In genomic region chr20:57996936-57997629, GRCh38 we compare ENCODE assay signal across 16 cellular contexts.
A peak's percentile ranks its signal among the peaks of the same experiment; 100 is the strongest.
DNase-seq lines count a peak whose midpoint lies in the region; ATAC-seq and TF ChIP-seq lines count a peak whose summit lies in the region.
"Had no signal": no experiment of that assay in that cellular context is flagged by ENCODE, and none has a peak within 500 bp of the region (broad histone marks: within the 10 kb centered on the region; RNA-seq: fewer than 3 reads in every experiment).

No MANE protein-coding gene starts in this region.

- TF ChIP-seq CTCF in BJ (IDR thresholded peaks at IDR 0.05; ENCODE audit: insufficient read depth, low read depth, low read length) = no peak
- no peak for TF ChIP-seq CTCF in HFFc6 (IDR thresholded peaks at IDR 0.05)
- no peak for TF ChIP-seq CTCF in CD8-positive, alpha-beta T cell (IDR thresholded peaks at IDR 0.05)

- H3K36me3 Mint-ChIP-seq in HFFc6 (ENCODE audit: low read depth) = no peaks in the 10 kb centered on the region
- no peaks in the 10 kb centered on the region for H3K36me3 Mint-ChIP-seq in CD8-positive, alpha-beta T cell
- H3K36me3 Mint-ChIP-seq: naive B cell had no signal

- no peaks in the 10 kb centered on the region for H3K9me3 Mint-ChIP-seq in HFFc6
- no peaks in the 10 kb centered on the region for H3K9me3 Mint-ChIP-seq in CD8-positive, alpha-beta T cell
- H3K9me3 Mint-ChIP-seq: activated naive CD4-positive, alpha-beta T cell treated with anti-CD3 and anti-CD28 coated beads, Interleukin-2, amount 50 U/mL, for 24 hours; CD4-positive, alpha-beta T cell; stimulated activated naive CD8-positive, alpha-beta T cell treated with anti-CD3 and anti-CD28 coated beads, Interleukin-15, Interleukin-2, amounts not matched to agents 100 ng/mL and 50 ng/mL, for 24 hours had no signal

- peaks cover 6% of the 10 kb centered on the region for H3K27me3 Mint-ChIP-seq in HFFc6 (ENCODE audit: insufficient read depth)
- H3K27me3 Mint-ChIP-seq in CD8-positive, alpha-beta T cell (ENCODE audit: low read depth) = peaks cover 11% of the 10 kb centered on the region

- DNase-seq in BJ (ENCODE audit: low read depth) = peak; percentile 53
- peak; percentile 64 for DNase-seq in HFFc6
- peak; percentile 36 for DNase-seq in astrocyte of the hippocampus (ENCODE audit: low read depth, low spot score)
- no peak for DNase-seq in left colon
- DNase-seq in HEK293T (ENCODE audit: extremely low spot score) = no peak
- DNase-seq in CD8-positive, alpha-beta T cell = no peak
- no peak for DNase-seq in NAMALWA (ENCODE audit: low spot score)
- DNase-seq: CD4-positive, alpha-beta T cell; gastrocnemius medialis; Kasumi-1; naive B cell; NCI-H2107; retina had no signal

- CTCF ChIA-PET in BJ (lab: Yijun Ruan, JAX) (interaction anchor here (1.3 kb wide), 1 partner anchor 23 kb away, joined by 3 read pairs; no protein-coding TSS in a partner anchor), HEK293T (lab: Yijun Ruan, JAX) (no interaction called here)
- CTCF ChIA-PET in CD8-positive, alpha-beta T cell (lab: Charles Lee) = no interaction called here

- H3K27me3 ChIP-seq in BJ (ENCODE audit: control insufficient read depth, insufficient read depth, low read length) = peaks cover 2% of the 10 kb centered on the region; the same call in 1 of the 2 replicates
- H3K27me3 ChIP-seq in CD8-positive, alpha-beta T cell (ENCODE audit: insufficient read depth, low read length) = peaks cover 3% of the 10 kb centered on the region
- H3K27me3 ChIP-seq: gastrocnemius medialis had no signal

- H3K4me1 Mint-ChIP-seq in HFFc6 (ENCODE audit: low read depth) = peaks cover 50% of the 10 kb centered on the region
- peaks cover 12% of the 10 kb centered on the region for H3K4me1 Mint-ChIP-seq in CD8-positive, alpha-beta T cell (ENCODE audit: low read depth)
- H3K4me1 Mint-ChIP-seq: activated naive CD4-positive, alpha-beta T cell treated with anti-CD3 and anti-CD28 coated beads, Interleukin-2, amount 50 U/mL, for 24 hours had no signal

- H3K27ac Mint-ChIP-seq in HFFc6 = peak overlapping the region; percentile 56
- no peak overlapping the region for H3K27ac Mint-ChIP-seq in CD8-positive, alpha-beta T cell
- H3K27ac Mint-ChIP-seq: activated naive CD4-positive, alpha-beta T cell treated with anti-CD3 and anti-CD28 coated beads, Interleukin-2, amount 50 U/mL, for 24 hours; CD4-positive, alpha-beta T cell had no signal

- no peaks in the 10 kb centered on the region for H3K9me3 ChIP-seq in CD8-positive, alpha-beta T cell (ENCODE audit: low read length)
- H3K9me3 ChIP-seq: gastrocnemius medialis had no signal

- no peaks in the 10 kb centered on the region for H3K36me3 ChIP-seq in BJ (ENCODE audit: control insufficient read depth, insufficient read depth, low read length)
- no peaks in the 10 kb centered on the region for H3K36me3 ChIP-seq in CD8-positive, alpha-beta T cell (ENCODE audit: insufficient read depth, low read length)
- H3K36me3 ChIP-seq: gastrocnemius medialis had no signal

- H3K4me3 Mint-ChIP-seq in HFFc6 = no peak overlapping the region
- H3K4me3 Mint-ChIP-seq in CD8-positive, alpha-beta T cell = no peak overlapping the region
- H3K4me3 Mint-ChIP-seq: activated naive CD4-positive, alpha-beta T cell treated with anti-CD3 and anti-CD28 coated beads, Interleukin-2, amount 50 U/mL, for 24 hours; CD4-positive, alpha-beta T cell; naive B cell; stimulated activated naive CD8-positive, alpha-beta T cell treated with anti-CD3 and anti-CD28 coated beads, Interleukin-15, Interleukin-2, amounts not matched to agents 100 ng/mL and 50 ng/mL, for 24 hours had no signal

- H3K4me3 ChIP-seq in BJ (ENCODE audit: low read depth, low read length) = no peak overlapping the region
- H3K4me3 ChIP-seq in CD8-positive, alpha-beta T cell (ENCODE audit: low read depth, low read length) = no peak overlapping the region
- H3K4me3 ChIP-seq: gastrocnemius medialis had no signal

- intact Hi-C loops in left colon (cut with DNase I, micrococcal nuclease) = no loop called here
- intact Hi-C loops in CD8-positive, alpha-beta T cell (cut with DNase I, micrococcal nuclease) = no loop called here

- peak; percentile 25 for ATAC-seq in left colon
- ATAC-seq in CD8-positive, alpha-beta T cell = no peak
- ATAC-seq in GM19395 (IDR thresholded peaks at IDR 0.05; ENCODE audit: unreplicated experiment) = no peak
- ATAC-seq: gastrocnemius medialis had no signal

- POLR2A ChIA-PET in BJ (lab: Charles Lee) = no interaction called here
- POLR2A ChIA-PET in HEK293T (lab: Yijun Ruan, JAX) = no interaction called here
- POLR2A ChIA-PET in CD8-positive, alpha-beta T cell (lab: Charles Lee) = no interaction called here

- H3K4me1 ChIP-seq in CD8-positive, alpha-beta T cell (ENCODE audit: insufficient read depth, low read length) = peaks cover 5% of the 10 kb centered on the region

- no peak overlapping the region for H3K27ac ChIP-seq in CD8-positive, alpha-beta T cell (ENCODE audit: low read depth, low read length)
- H3K27ac ChIP-seq: gastrocnemius medialis had no signal

TF ChIP-seq in HEK293T, 16 proteins besides CTCF, POLR2A, EP300 and RAD21:
- TF ChIP-seq HDGF (IDR thresholded peaks at IDR 0.05; ENCODE audit: borderline replicate concordance) = no peak
- TF ChIP-seq, protein P1, sequence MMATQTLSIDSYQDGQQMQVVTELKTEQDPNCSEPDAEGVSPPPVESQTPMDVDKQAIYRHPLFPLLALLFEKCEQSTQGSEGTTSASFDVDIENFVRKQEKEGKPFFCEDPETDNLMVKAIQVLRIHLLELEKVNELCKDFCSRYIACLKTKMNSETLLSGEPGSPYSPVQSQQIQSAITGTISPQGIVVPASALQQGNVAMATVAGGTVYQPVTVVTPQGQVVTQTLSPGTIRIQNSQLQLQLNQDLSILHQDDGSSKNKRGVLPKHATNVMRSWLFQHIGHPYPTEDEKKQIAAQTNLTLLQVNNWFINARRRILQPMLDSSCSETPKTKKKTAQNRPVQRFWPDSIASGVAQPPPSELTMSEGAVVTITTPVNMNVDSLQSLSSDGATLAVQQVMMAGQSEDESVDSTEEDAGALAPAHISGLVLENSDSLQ (IDR thresholded peaks at IDR 0.05) = no peak
- TF ChIP-seq FOXK2 (IDR thresholded peaks at IDR 0.05) = no peak
- no peak for TF ChIP-seq SP1 (IDR thresholded peaks at IDR 0.05)
- TF ChIP-seq NFRKB (IDR thresholded peaks at IDR 0.05) = no peak
- no peak for TF ChIP-seq BHLHE40 (IDR thresholded peaks at IDR 0.05; ENCODE audit: borderline replicate concordance)
- no peak for TF ChIP-seq FOXM1 (IDR thresholded peaks at IDR 0.05; ENCODE audit: borderline replicate concordance)
- no peak for TF ChIP-seq TARDBP (IDR thresholded peaks at IDR 0.05)
- no peak for TF ChIP-seq ZNF384 (IDR thresholded peaks at IDR 0.05)
- TF ChIP-seq FOXA1 (IDR thresholded peaks at IDR 0.05) = no peak
- no peak for TF ChIP-seq LEF1 (IDR thresholded peaks at IDR 0.05; ENCODE audit: borderline replicate concordance)
- no peak for TF ChIP-seq L3MBTL2 (conservative IDR thresholded peaks at IDR 0.05)
- no peak for TF ChIP-seq ARNT (IDR thresholded peaks at IDR 0.05)
- TF ChIP-seq ELF4 (IDR thresholded peaks at IDR 0.05) = no peak

Comparison
In these comparisons a context has a peak if more than half of its experiments do, and no peak if none do; other contexts are left out.
1. DNase-seq: peak in BJ (single experiment), HFFc6 (single experiment) and astrocyte of the hippocampus (single experiment); none in left colon (0 of 2), HEK293T (single experiment), CD8-positive, alpha-beta T cell (0 of 7) and NAMALWA (single experiment).